In genomic region chr6:31702421-31702818, GRCh38 we compare ENCODE assay signal across 8 cellular contexts. TPM values are rescaled to one million over a fixed set of nuclear protein-coding genes. Genes with fewer than 3 reads are reported as not detected.
A peak's percentile ranks its signal among the peaks of the same experiment; 100 is the strongest.
DNase-seq lines count a peak whose midpoint lies in the region; ATAC-seq and TF ChIP-seq lines count a peak whose summit lies in the region.

No MANE protein-coding gene starts in this region.

- ATAC-seq in HG03342 (IDR thresholded peaks at IDR 0.05; ENCODE audit: unreplicated experiment) = no peak
- ATAC-seq in HG02610 (IDR thresholded peaks at IDR 0.05; ENCODE audit: unreplicated experiment) = no peak

- H3K4me1 ChIP-seq in duodenal mucosa (ENCODE audit: control insufficient read depth in 1 of 2, insufficient read depth in 2 of 2, low read length in 2 of 2) (peaks cover 15% of the 10 kb centered on the region in 2 donors), mucosa of rectum (ENCODE audit: control insufficient read depth in 2 of 2, insufficient read depth in 2 of 2, low read length in 2 of 2) (peaks cover 17 to 24% of the 10 kb centered on the region in 2 donors), uterus (peaks cover 7 to 9% of the 10 kb centered on the region in 2 donors)

- H3K4me3 ChIP-seq in duodenal mucosa (ENCODE audit: low read depth in 1 of 2, low read length in 2 of 2) (peak overlapping the region; percentile 84 to 89), mucosa of rectum (ENCODE audit: low read length in 2 of 2) (peak overlapping the region; percentile 91 to 96), uterus (peak overlapping the region; percentile 79 to 82)

- H3K36me3 ChIP-seq in duodenal mucosa (ENCODE audit: control insufficient read depth in 1 of 2, insufficient read depth in 2 of 2, low read length in 2 of 2) (peaks cover 4 to 18% of the 10 kb centered on the region in 2 donors), mucosa of rectum (ENCODE audit: control insufficient read depth in 2 of 2, insufficient read depth in 2 of 2, low read length in 2 of 2) (peaks cover 11 to 19% of the 10 kb centered on the region in 2 donors), uterus (no peaks in the 10 kb centered on the region)

- H3K9ac ChIP-seq in duodenal mucosa (ENCODE audit: low read depth in 1 of 2, low read length in 2 of 2) = peak overlapping the region; percentile 89 to 97
- H3K9ac ChIP-seq in mucosa of rectum (ENCODE audit: low read depth in 1 of 2, low read length in 2 of 2) = peak overlapping the region; percentile 100

- intact Hi-C loops in uterus (cut with DNase I; ENCODE audit: low total_unique reads) = loop anchor here (5.0 kb wide), 1 partner anchor 935 kb away; no protein-coding TSS in a partner anchor

- H3K9me3 ChIP-seq in duodenal mucosa (ENCODE audit: control insufficient read depth in 1 of 2, low read length in 2 of 2) (no peaks in the 10 kb centered on the region), mucosa of rectum (ENCODE audit: control insufficient read depth in 2 of 2, low read length in 2 of 2) (no peaks in the 10 kb centered on the region), uterus (no peaks in the 10 kb centered on the region)

- no peaks in the 10 kb centered on the region for H3K27me3 ChIP-seq in duodenal mucosa (ENCODE audit: control insufficient read depth in 1 of 2, insufficient read depth in 2 of 2, low read length in 2 of 2)
- no peaks in the 10 kb centered on the region for H3K27me3 ChIP-seq in mucosa of rectum (ENCODE audit: control insufficient read depth in 2 of 2, insufficient read depth in 2 of 2, low read length in 2 of 2)
- no peaks in the 10 kb centered on the region for H3K27me3 ChIP-seq in uterus

- TF ChIP-seq POLR2A in uterus (IDR thresholded peaks at IDR 0.05) = no peak

- TF ChIP-seq CTCF in uterus (IDR thresholded peaks at IDR 0.05) = no peak

- H3K27ac ChIP-seq in duodenal mucosa (ENCODE audit: low read depth, low read length) (peak overlapping the region; percentile 98), mucosa of rectum (ENCODE audit: low read depth in 2 of 2, low read length in 2 of 2) (peak overlapping the region; percentile 99), uterus (peak overlapping the region; percentile 96 to 98)

- peak; percentile 36 for DNase-seq in GM19238 (ENCODE audit: insufficient read length, low spot score)
- DNase-seq in RKO (ENCODE audit: low spot score) = peak; percentile 16
- DNase-seq in uterus = no peak
- no peak for DNase-seq in effector CD4-positive, alpha-beta T cell

RNA-seq across cellular contexts. Expression of gene ABHD16A, which starts 0.7 kb away (rescaled TPM):
- total RNA-seq in uterus = 10 to 100 TPM; 25.9 to 50.9 (median 37.9) TPM

RNA-seq across cellular contexts. Expression of gene LY6G6F, which starts 4.2 kb away (rescaled TPM):
- total RNA-seq in uterus = not detected

RNA-seq across cellular contexts. Expression of gene LY6G6D, which starts 12.7 kb away (rescaled TPM):
- 1 to 10 TPM in 1 of 4 donors, not detected in 3; 2.0 TPM for total RNA-seq in uterus

RNA-seq across cellular contexts. Expression of gene LY6G6C, which starts 19.1 kb away (rescaled TPM):
- 1 to 10 TPM in 1 of 4 donors, not detected in 3; 1.4 TPM for total RNA-seq in uterus

RNA-seq across cellular contexts. Expression of gene MPIG6B, which starts 20.8 kb away (rescaled TPM):
- total RNA-seq in uterus = under 1 TPM in 1 of 4 donors, not detected in 3; 0.49 TPM

Comparison
In these comparisons a context has a peak if more than half of its experiments do, and no peak if none do; other contexts are left out.
1. DNase-seq: peak in GM19238 (single experiment) and RKO (single experiment); none in uterus (0 of 2) and effector CD4-positive, alpha-beta T cell (single experiment).
2. Peak in every context shown above with its lines, with median percentiles within 50 percentile points of each other: H3K27ac ChIP-seq and H3K4me3 ChIP-seq.